Comparison of ENCODE assay signal across 1 cellular context in genomic region chr17:76485569-76485968, GRCh38.
A peak's percentile ranks its signal among the peaks of the same experiment; 100 is the strongest.
TF ChIP-seq lines count a peak whose summit lies in the region.

No MANE protein-coding gene starts in this region.

TF ChIP-seq in endothelial cell of umbilical vein, 7 proteins besides CTCF, POLR2A, EP300 and RAD21 (continued from another document):
- TF ChIP-seq MAX (IDR thresholded peaks at IDR 0.05; ENCODE audit: insufficient read depth, insufficient read length): peak; percentile 24
- no peak for TF ChIP-seq FOS (IDR thresholded peaks at IDR 0.05; ENCODE audit: borderline replicate concordance, insufficient read depth, low read length)
